10 cellular contexts compared by ENCODE assay signal in genomic region chr17:46056800-46057304, GRCh38. TPM values are rescaled to one million over a fixed set of nuclear protein-coding genes. Genes with fewer than 3 reads are reported as not detected.
A peak's percentile ranks its signal among the peaks of the same experiment; 100 is the strongest.
DNase-seq lines count a peak whose midpoint lies in the region; ATAC-seq and TF ChIP-seq lines count a peak whose summit lies in the region.
"Had no signal": no experiment of that assay in that cellular context is flagged by ENCODE, and none has a peak within 500 bp of the region (broad histone marks: within the 10 kb centered on the region; RNA-seq: fewer than 3 reads in every experiment).

No MANE protein-coding gene starts in this region.

- H3K4me3 Mint-ChIP-seq in CD4-positive, CD25-positive, alpha-beta regulatory T cell, result no peak overlapping the region
- H3K4me3 Mint-ChIP-seq in natural killer cell treated with Interleukin-12 subunit alpha and Interleukin-12 subunit beta and Interleukin-15 and Interleukin-18, amount 100 ng/mL, for 72 hours, result no peak overlapping the region
- H3K4me3 Mint-ChIP-seq: activated CD4-positive, alpha-beta memory T cell treated with anti-CD3 and anti-CD28 coated beads, Interleukin-2, amount 10 ng/mL, durations not matched to agents 7 days and 5 days had no signal

- H3K36me3 Mint-ChIP-seq in CD4-positive, CD25-positive, alpha-beta regulatory T cell, result peaks cover 28% of the 10 kb centered on the region
- H3K36me3 Mint-ChIP-seq in natural killer cell treated with Interleukin-12 subunit alpha and Interleukin-12 subunit beta and Interleukin-15 and Interleukin-18, amount 100 ng/mL, for 72 hours, result peaks cover 3% of the 10 kb centered on the region

- no peaks in the 10 kb centered on the region for H3K27me3 ChIP-seq in CD4-positive, CD25-positive, alpha-beta regulatory T cell (ENCODE audit: control insufficient read depth, insufficient read depth, low read length)

- in situ Hi-C loops in G401 (cut with HindIII; ENCODE audit: low sequenced_read_pairs), result no loop called here

- H3K36me3 ChIP-seq in CD4-positive, CD25-positive, alpha-beta regulatory T cell (ENCODE audit: control insufficient read depth, insufficient read depth, low read length), result peaks cover 47% of the 10 kb centered on the region

- DNase-seq in CD4-positive, CD25-positive, alpha-beta regulatory T cell, result no peak
- peak; percentile 65 for DNase-seq in M059J (ENCODE audit: low read depth)
- peak; percentile 75 to 91 for DNase-seq in cardiac fibroblast (ENCODE audit: low read depth in 2 of 2)
- no peak for DNase-seq in natural killer cell treated with Interleukin-12 subunit alpha and Interleukin-12 subunit beta and Interleukin-15 and Interleukin-18, amount 100 ng/mL, for 72 hours (ENCODE audit: low spot score)
- DNase-seq in G401 (ENCODE audit: low spot score), result no peak
- DNase-seq: activated CD4-positive, alpha-beta memory T cell treated with anti-CD3 and anti-CD28 coated beads, Interleukin-2, amount 10 ng/mL, durations not matched to agents 7 days and 5 days had no signal

- ATAC-seq in CD4-positive, CD25-positive, alpha-beta regulatory T cell (ENCODE audit: low read depth in 2 of 2), result no peak
- ATAC-seq in natural killer cell treated with Interleukin-12 subunit alpha and Interleukin-12 subunit beta and Interleukin-15 and Interleukin-18, amount 100 ng/mL, for 72 hours, result peak; percentile 74 to 76
- ATAC-seq in HG02623 (IDR thresholded peaks at IDR 0.05; ENCODE audit: unreplicated experiment) (no peak), HG03378 (IDR thresholded peaks at IDR 0.05; ENCODE audit: unreplicated experiment) (no peak), HG02759 (IDR thresholded peaks at IDR 0.05; ENCODE audit: unreplicated experiment) (no peak)

- no peaks in the 10 kb centered on the region for H3K9me3 Mint-ChIP-seq in CD4-positive, CD25-positive, alpha-beta regulatory T cell
- H3K9me3 Mint-ChIP-seq in natural killer cell treated with Interleukin-12 subunit alpha and Interleukin-12 subunit beta and Interleukin-15 and Interleukin-18, amount 100 ng/mL, for 72 hours, result no peaks in the 10 kb centered on the region
- H3K9me3 Mint-ChIP-seq: activated CD4-positive, alpha-beta memory T cell treated with anti-CD3 and anti-CD28 coated beads, Interleukin-2, amount 10 ng/mL, durations not matched to agents 7 days and 5 days had no signal

- H3K4me1 ChIP-seq in CD4-positive, CD25-positive, alpha-beta regulatory T cell (ENCODE audit: control insufficient read depth, insufficient read depth, low read length, poor library complexity, severe bottlenecking), result no peaks in the 10 kb centered on the region

- peaks cover 37 to 46% (median 44%) of the 10 kb centered on the region in 4 donors for H3K4me1 Mint-ChIP-seq in CD4-positive, CD25-positive, alpha-beta regulatory T cell
- H3K4me1 Mint-ChIP-seq in natural killer cell treated with Interleukin-12 subunit alpha and Interleukin-12 subunit beta and Interleukin-15 and Interleukin-18, amount 100 ng/mL, for 72 hours (ENCODE audit: low read depth in 2 of 2), result peaks cover 17 to 32% of the 10 kb centered on the region in 2 donors

- H3K9me3 ChIP-seq in CD4-positive, CD25-positive, alpha-beta regulatory T cell (ENCODE audit: control insufficient read depth in 2 of 2, low read length in 2 of 2), result no peaks in the 10 kb centered on the region

- TF ChIP-seq CTCF in cardiac fibroblast (IDR thresholded peaks at IDR 0.05; ENCODE audit: low read depth, low read length), result no peak

- no peaks in the 10 kb centered on the region for H3K27me3 Mint-ChIP-seq in CD4-positive, CD25-positive, alpha-beta regulatory T cell
- H3K27me3 Mint-ChIP-seq in natural killer cell treated with Interleukin-12 subunit alpha and Interleukin-12 subunit beta and Interleukin-15 and Interleukin-18, amount 100 ng/mL, for 72 hours, result no peaks in the 10 kb centered on the region
- H3K27me3 Mint-ChIP-seq: activated CD4-positive, alpha-beta memory T cell treated with anti-CD3 and anti-CD28 coated beads, Interleukin-2, amount 10 ng/mL, durations not matched to agents 7 days and 5 days had no signal

- no peak overlapping the region for H3K4me3 ChIP-seq in CD4-positive, CD25-positive, alpha-beta regulatory T cell (ENCODE audit: low read depth, low read length)
- H3K4me3 ChIP-seq in cardiac fibroblast (replicated peaks in 1 of 2; ENCODE audit: low read depth in 2 of 2, low read length in 2 of 2), result no peak overlapping the region

- peak overlapping the region; percentile 29 to 63 (median 38) for H3K27ac Mint-ChIP-seq in CD4-positive, CD25-positive, alpha-beta regulatory T cell
- peak overlapping the region; percentile 61 to 63 for H3K27ac Mint-ChIP-seq in natural killer cell treated with Interleukin-12 subunit alpha and Interleukin-12 subunit beta and Interleukin-15 and Interleukin-18, amount 100 ng/mL, for 72 hours
- H3K27ac Mint-ChIP-seq: activated CD4-positive, alpha-beta memory T cell treated with anti-CD3 and anti-CD28 coated beads, Interleukin-2, amount 10 ng/mL, durations not matched to agents 7 days and 5 days had no signal

- H3K27ac ChIP-seq in CD4-positive, CD25-positive, alpha-beta regulatory T cell (ENCODE audit: insufficient read depth, low read length, poor library complexity, severe bottlenecking), result no peak overlapping the region

RNA-seq across cellular contexts. Expression of gene STH, which starts 57.8 kb away (rescaled TPM):
- not detected for total RNA-seq in CD4-positive, CD25-positive, alpha-beta regulatory T cell
- polyA plus RNA-seq in CD4-positive, CD25-positive, alpha-beta regulatory T cell, result not detected
- total RNA-seq in M059J (2014; rRNA removed; shearing (Covaris generic)), result not detected in 2 replicates
- not detected for total RNA-seq in natural killer cell treated with Interleukin-12 subunit alpha and Interleukin-12 subunit beta and Interleukin-15 and Interleukin-18, amount 100 ng/mL, for 72 hours
- not detected in 2 replicates for total RNA-seq in G401 (2014; rRNA removed; shearing (Covaris generic))
- total RNA-seq: activated CD4-positive, alpha-beta memory T cell treated with anti-CD3 and anti-CD28 coated beads, Interleukin-2, amount 10 ng/mL, durations not matched to agents 7 days and 5 days; mucosa of gallbladder had no signal

Comparison
In these comparisons a context has a peak if more than half of its experiments do, and no peak if none do; other contexts are left out.
1. ATAC-seq: peak in natural killer cell treated with Interleukin-12 subunit alpha and Interleukin-12 subunit beta and Interleukin-15 and Interleukin-18, amount 100 ng/mL, for 72 hours (2 of 2); none in CD4-positive, CD25-positive, alpha-beta regulatory T cell (0 of 2), HG02623 (single experiment), HG03378 (single experiment) and HG02759 (single experiment).
2. DNase-seq: peak in M059J (single experiment) and cardiac fibroblast (2 of 2); none in CD4-positive, CD25-positive, alpha-beta regulatory T cell (0 of 3), natural killer cell treated with Interleukin-12 subunit alpha and Interleukin-12 subunit beta and Interleukin-15 and Interleukin-18, amount 100 ng/mL, for 72 hours (single experiment) and G401 (single experiment).